Comparison of ENCODE assay signal across 1 cellular context in the genomic region with DNA sequence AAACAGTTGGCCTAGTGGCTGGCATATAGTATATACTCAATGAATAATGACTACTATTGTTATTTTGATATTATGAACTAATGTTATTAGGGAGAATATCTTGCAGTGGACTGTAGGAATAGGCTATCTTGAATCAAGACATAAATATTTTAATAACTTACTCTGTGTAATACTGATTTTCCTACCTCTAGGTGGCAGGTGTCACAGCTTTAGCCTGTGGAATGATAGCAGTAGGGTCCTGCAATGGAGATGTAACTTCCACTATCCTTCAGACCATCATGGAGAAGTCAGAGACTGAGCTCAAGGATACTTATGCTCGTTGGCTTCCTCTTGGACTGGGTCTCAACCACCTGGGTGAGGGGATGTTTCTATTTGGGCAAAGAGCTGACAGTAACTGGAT.
TF ChIP-seq lines count a peak whose summit lies in the region.

No MANE protein-coding gene starts in this region.

TF ChIP-seq in K562, 482 proteins besides CTCF, POLR2A, EP300 and RAD21:
- no peak for TF ChIP-seq ZNF280B (CRISPR knock-in tag; IDR thresholded peaks at IDR 0.05)
- no peak for TF ChIP-seq HMG20A (CRISPR knock-in tag; conservative IDR thresholded peaks at IDR 0.05)
- no peak for TF ChIP-seq NFATC3 (IDR thresholded peaks at IDR 0.05)
- no peak for TF ChIP-seq ZNF778 (CRISPR knock-in tag; IDR thresholded peaks at IDR 0.05)
- TF ChIP-seq, protein P1, sequence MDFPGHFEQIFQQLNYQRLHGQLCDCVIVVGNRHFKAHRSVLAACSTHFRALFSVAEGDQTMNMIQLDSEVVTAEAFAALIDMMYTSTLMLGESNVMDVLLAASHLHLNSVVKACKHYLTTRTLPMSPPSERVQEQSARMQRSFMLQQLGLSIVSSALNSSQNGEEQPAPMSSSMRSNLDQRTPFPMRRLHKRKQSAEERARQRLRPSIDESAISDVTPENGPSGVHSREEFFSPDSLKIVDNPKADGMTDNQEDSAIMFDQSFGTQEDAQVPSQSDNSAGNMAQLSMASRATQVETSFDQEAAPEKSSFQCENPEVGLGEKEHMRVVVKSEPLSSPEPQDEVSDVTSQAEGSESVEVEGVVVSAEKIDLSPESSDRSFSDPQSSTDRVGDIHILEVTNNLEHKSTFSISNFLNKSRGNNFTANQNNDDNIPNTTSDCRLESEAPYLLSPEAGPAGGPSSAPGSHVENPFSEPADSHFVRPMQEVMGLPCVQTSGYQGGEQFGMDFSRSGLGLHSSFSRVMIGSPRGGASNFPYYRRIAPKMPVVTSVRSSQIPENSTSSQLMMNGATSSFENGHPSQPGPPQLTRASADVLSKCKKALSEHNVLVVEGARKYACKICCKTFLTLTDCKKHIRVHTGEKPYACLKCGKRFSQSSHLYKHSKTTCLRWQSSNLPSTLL (IDR thresholded peaks at IDR 0.05) = no peak
- no peak for TF ChIP-seq ZNF121 (CRISPR knock-in tag; conservative IDR thresholded peaks at IDR 0.05)
